In the genomic region with DNA sequence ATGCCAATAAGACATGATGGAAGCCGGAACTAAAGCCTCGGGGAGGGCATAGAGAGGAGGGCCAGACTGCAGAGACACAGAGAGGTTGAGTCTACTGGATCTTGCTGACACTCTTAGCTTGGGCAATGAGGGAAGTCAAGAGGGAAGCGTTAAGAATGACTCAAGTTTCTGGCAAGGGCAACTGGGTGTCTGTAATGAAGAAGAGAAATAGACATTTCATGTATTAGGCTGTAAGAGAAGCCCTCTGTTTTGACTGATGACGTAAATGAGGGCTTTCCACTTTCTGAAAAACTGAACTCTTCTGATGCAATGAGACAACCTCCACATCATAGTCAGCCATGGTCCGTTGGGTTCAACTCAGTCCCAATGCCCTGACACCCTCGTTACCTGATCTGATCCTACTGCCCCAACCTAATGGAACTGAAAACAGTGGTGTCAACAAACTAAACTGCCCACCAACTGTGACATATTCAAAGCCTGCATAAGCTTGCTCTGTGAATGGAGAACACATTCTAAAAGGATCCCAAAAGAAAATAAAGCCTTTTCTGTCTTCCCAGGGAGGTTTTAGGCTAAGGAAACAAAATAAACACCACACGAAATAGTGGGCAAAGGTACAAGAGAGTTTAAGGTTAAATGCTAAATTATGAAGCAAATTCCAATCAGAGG, we compare ENCODE assay signal across 9 cellular contexts. TPM values are rescaled to one million over a fixed set of nuclear protein-coding genes. Genes with fewer than 3 reads are reported as not detected.
DNase-seq lines count a peak whose midpoint lies in the region; TF ChIP-seq lines count a peak whose summit lies in the region.
"Had no signal": no experiment of that assay in that cellular context is flagged by ENCODE, and none has a peak within 500 bp of the region (broad histone marks: within the 10 kb centered on the region; RNA-seq: fewer than 3 reads in every experiment).

No MANE protein-coding gene starts in this region.

- no peak overlapping the region for H2BK15ac ChIP-seq in neuronal stem cell (ENCODE audit: low read length)

- H3K4me3 ChIP-seq in epithelial cell of proximal tubule (ENCODE audit: low read depth, low read length) (peak overlapping the region; percentile 29), neuronal stem cell (ENCODE audit: low read length in 2 of 2) (no peak overlapping the region)

- no peaks in the 10 kb centered on the region for H3K79me1 ChIP-seq in neuronal stem cell (ENCODE audit: low read depth, low read length)

- H3K27ac ChIP-seq in neuronal stem cell (replicated peaks; ENCODE audit: low read length) = no peak overlapping the region

- H3K4ac ChIP-seq in neuronal stem cell (ENCODE audit: low read length) = no peak overlapping the region

- peak; percentile 68 for DNase-seq in AG20443 (ENCODE audit: low spot score)
- peak; percentile 85 for DNase-seq in NOMO-1 treated with dmso at 0.1 percent for 144 hours (lab: John Stamatoyannopoulos, UW; ENCODE audit: unreplicated experiment)
- DNase-seq in epithelial cell of proximal tubule (ENCODE audit: low read depth) = peak; percentile 85
- DNase-seq in neuronal stem cell (ENCODE audit: low spot score) = no peak
- no peak for DNase-seq in NCI-H2227 (lab: John Stamatoyannopoulos, UW; ENCODE audit: unreplicated experiment)
- no peak for DNase-seq in NCI-H128 (lab: John Stamatoyannopoulos, UW; ENCODE audit: unreplicated experiment)
- DNase-seq in posterior vena cava (ENCODE audit: low spot score) = no peak
- DNase-seq in NCI-H1694 (lab: John Stamatoyannopoulos, UW) = no peak
- DNase-seq: DND-41 had no signal

- no peaks in the 10 kb centered on the region for H3K36me3 ChIP-seq in neuronal stem cell (replicated peaks in 1 of 2; ENCODE audit: control insufficient read depth in 2 of 2, insufficient read depth in 2 of 2, low read length in 2 of 2)

- no peak overlapping the region for H2BK120ac ChIP-seq in neuronal stem cell (ENCODE audit: low read depth, low read length)

- H3K27me3 ChIP-seq in neuronal stem cell (ENCODE audit: control insufficient read depth in 3 of 3, insufficient read depth in 3 of 3, low read depth in 1 of 3, low read length in 3 of 3) = no peaks in the 10 kb centered on the region

- H2AK5ac ChIP-seq in neuronal stem cell (ENCODE audit: low read depth, low read length) = no peak overlapping the region

- WGBS in neuronal stem cell (ENCODE audit: extremely low coverage in 2 of 2, insufficient read length in 2 of 2, insufficient replicate concordance in 1 of 2), 2 donors = no CpG with 5 or more reads among the region's 7 CpGs

- no peak overlapping the region for H3K4me2 ChIP-seq in neuronal stem cell (ENCODE audit: insufficient read depth, low read length, poor library complexity, severe bottlenecking)

- no peak overlapping the region for H3K14ac ChIP-seq in neuronal stem cell (ENCODE audit: low read length)

- H3K9me3 ChIP-seq in neuronal stem cell (replicated peaks in 1 of 2; ENCODE audit: control insufficient read depth in 2 of 2, insufficient read depth in 1 of 2, low read depth in 1 of 2, low read length in 2 of 2) = peaks cover 11 to 14% of the 10 kb centered on the region in 2 donors

- H4K8ac ChIP-seq in neuronal stem cell (ENCODE audit: low read depth, low read length) = no peak overlapping the region

- no peak overlapping the region for H3K18ac ChIP-seq in neuronal stem cell (ENCODE audit: low read length)

- no peak overlapping the region for H2BK12ac ChIP-seq in neuronal stem cell (ENCODE audit: low read length)

- H3K23ac ChIP-seq in neuronal stem cell (ENCODE audit: low read depth, low read length, poor library complexity) = no peak overlapping the region

- H2AFZ ChIP-seq in neuronal stem cell (ENCODE audit: low read length) = peak overlapping the region; percentile 31

- H2BK5ac ChIP-seq in neuronal stem cell (ENCODE audit: low read length) = no peak overlapping the region

- H3K9ac ChIP-seq in neuronal stem cell (ENCODE audit: low read depth, low read length, poor library complexity) = no peak overlapping the region

- intact Hi-C loops in posterior vena cava (cut with DNase I) = loop anchor here (5.0 to 10.0 kb wide), 2 partner anchors 48 to 110 kb away; partner anchors contain the start of genes PM20D2 (in 1 of the 2) and PNRC1 (in 1 of the 2)

- H4K91ac ChIP-seq in neuronal stem cell (ENCODE audit: low read depth, low read length, poor library complexity) = no peak overlapping the region

- TF ChIP-seq CTCF in epithelial cell of proximal tubule (conservative IDR thresholded peaks at IDR 0.05; ENCODE audit: low read depth, low read length) = no peak

- peaks cover 7% of the 10 kb centered on the region in 2 donors for H3K4me1 ChIP-seq in neuronal stem cell (ENCODE audit: control insufficient read depth in 2 of 2, insufficient read depth in 1 of 2, low read depth in 1 of 2, low read length in 2 of 2)

RNA-seq across cellular contexts. Expression of gene PNRC1, which starts 45.8 kb away (rescaled TPM):
- total RNA-seq in epithelial cell of proximal tubule (12.7 and 62.6 TPM in 2 replicates), posterior vena cava (100 to 1,000 TPM; 280 to 381 TPM)
- polyA plus RNA-seq in neuronal stem cell (2013, experiment 1 of 2) = 69.0 TPM
- 71.8 TPM for polyA plus RNA-seq in neuronal stem cell (2013, experiment 2 of 2)

Comparison
In these comparisons a context has a peak if more than half of its experiments do, and no peak if none do; other contexts are left out.
1. DNase-seq: peak in AG20443 (single experiment), NOMO-1 treated with dmso at 0.1 percent for 144 hours (single experiment) and epithelial cell of proximal tubule (single experiment); none in neuronal stem cell (single experiment), NCI-H2227 (single experiment), NCI-H128 (single experiment), posterior vena cava (single experiment) and NCI-H1694 (single experiment).